Comparison of ENCODE assay signal across 8 cellular contexts in the genomic region with DNA sequence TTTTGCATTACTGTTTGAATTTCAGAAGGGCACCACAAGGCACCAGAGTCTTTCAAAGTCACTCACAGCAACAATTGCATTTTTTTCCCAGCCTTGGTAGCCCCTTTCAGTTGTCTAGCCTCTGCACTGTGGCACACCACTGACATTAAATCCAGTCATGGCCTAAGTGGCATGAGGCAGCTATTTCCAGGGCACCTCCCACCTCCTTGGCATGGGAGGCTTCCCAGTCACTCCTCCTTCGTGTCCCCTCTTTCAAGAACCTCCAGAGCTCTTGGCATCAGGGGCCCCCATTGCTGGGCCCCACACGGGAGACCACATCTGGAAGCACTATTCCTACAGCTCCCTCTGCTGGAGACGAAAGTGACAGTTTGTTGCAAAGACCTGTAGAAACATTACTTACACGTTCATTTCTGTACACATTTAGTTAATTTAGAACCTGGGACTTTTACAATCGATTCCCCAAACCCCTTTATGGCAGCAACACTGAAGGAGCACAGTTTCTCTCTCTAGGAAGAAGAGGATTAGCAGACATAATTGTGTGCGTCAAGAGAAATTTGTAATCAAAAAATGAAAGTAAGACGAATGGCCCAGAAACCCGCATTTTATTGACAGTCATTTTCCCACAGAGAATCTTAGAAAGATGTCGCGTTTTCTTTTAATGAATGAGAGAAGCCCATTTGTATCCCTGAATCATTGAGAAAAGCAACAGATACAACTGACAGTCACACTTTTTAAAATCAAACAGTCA. TPM values are rescaled to one million over a fixed set of nuclear protein-coding genes. Genes with fewer than 3 reads are reported as not detected.
DNase-seq lines count a peak whose midpoint lies in the region; ATAC-seq and TF ChIP-seq lines count a peak whose summit lies in the region.

No MANE protein-coding gene starts in this region.

- no peaks in the 10 kb centered on the region for H3K9me3 Mint-ChIP-seq in activated CD4-positive, alpha-beta T cell treated with anti-CD3 and anti-CD28 coated beads, Interleukin-2, amount 10 ng/mL, durations not matched to agents 24 days and 14 days
- H3K9me3 Mint-ChIP-seq in chondrocyte (ENCODE audit: low read depth) (no peaks in the 10 kb centered on the region), progenitor cell of endocrine pancreas (ENCODE audit: low read depth) (no peaks in the 10 kb centered on the region)

- TF ChIP-seq CTCF in NB4 (IDR thresholded peaks at IDR 0.05; ENCODE audit: low read depth, low read length), result peak; percentile 54
- TF ChIP-seq CTCF in chondrocyte (IDR thresholded peaks at IDR 0.05), result peak; percentile 80
- peak; percentile 60 for TF ChIP-seq CTCF in progenitor cell of endocrine pancreas (IDR thresholded peaks at IDR 0.05; ENCODE audit: unreplicated experiment)

- peaks cover 16% of the 10 kb centered on the region for H3K27me3 Mint-ChIP-seq in activated CD4-positive, alpha-beta T cell treated with anti-CD3 and anti-CD28 coated beads, Interleukin-2, amount 10 ng/mL, durations not matched to agents 24 days and 14 days
- H3K27me3 Mint-ChIP-seq in chondrocyte (ENCODE audit: low read depth), result peaks cover 2% of the 10 kb centered on the region
- peaks cover 27% of the 10 kb centered on the region for H3K27me3 Mint-ChIP-seq in progenitor cell of endocrine pancreas

- intact Hi-C loops in activated CD4-positive, alpha-beta T cell treated with anti-CD3 and anti-CD28 coated beads, Interleukin-2, amount 10 ng/mL, durations not matched to agents 24 days and 14 days (cut with micrococcal nuclease), result loop anchor here (10.0 kb wide), 1 partner anchor 81 kb away; no protein-coding TSS in a partner anchor
- intact Hi-C loops in sciatic nerve (cut with DNase I), result no loop called here

- no peak overlapping the region for H3K27ac Mint-ChIP-seq in activated CD4-positive, alpha-beta T cell treated with anti-CD3 and anti-CD28 coated beads, Interleukin-2, amount 10 ng/mL, durations not matched to agents 24 days and 14 days
- H3K27ac Mint-ChIP-seq in chondrocyte (ENCODE audit: unreplicated experiment), result peak overlapping the region; percentile 76
- no peak overlapping the region for H3K27ac Mint-ChIP-seq in progenitor cell of endocrine pancreas

- no peak overlapping the region for H3K4me3 ChIP-seq in NB4 (ENCODE audit: low read depth, low read length)

- ATAC-seq in sciatic nerve, result no peak
- no peak for ATAC-seq in HG03095 (IDR thresholded peaks at IDR 0.05; ENCODE audit: unreplicated experiment)
- ATAC-seq in HG03460 (IDR thresholded peaks at IDR 0.05; ENCODE audit: unreplicated experiment), result no peak

- peaks cover 23% of the 10 kb centered on the region for H3K4me1 Mint-ChIP-seq in activated CD4-positive, alpha-beta T cell treated with anti-CD3 and anti-CD28 coated beads, Interleukin-2, amount 10 ng/mL, durations not matched to agents 24 days and 14 days
- peaks cover 31% of the 10 kb centered on the region for H3K4me1 Mint-ChIP-seq in chondrocyte (ENCODE audit: low read depth)
- no peaks in the 10 kb centered on the region for H3K4me1 Mint-ChIP-seq in progenitor cell of endocrine pancreas (ENCODE audit: low read depth)

- no peak for TF ChIP-seq POLR2A in NB4 (IDR thresholded peaks at IDR 0.05; ENCODE audit: extremely low read depth, insufficient read length)

- H3K4me3 Mint-ChIP-seq in activated CD4-positive, alpha-beta T cell treated with anti-CD3 and anti-CD28 coated beads, Interleukin-2, amount 10 ng/mL, durations not matched to agents 24 days and 14 days, result no peak overlapping the region
- H3K4me3 Mint-ChIP-seq in chondrocyte (ENCODE audit: unreplicated experiment) (no peak overlapping the region), progenitor cell of endocrine pancreas (ENCODE audit: low read depth) (no peak overlapping the region)

- H3K36me3 Mint-ChIP-seq in activated CD4-positive, alpha-beta T cell treated with anti-CD3 and anti-CD28 coated beads, Interleukin-2, amount 10 ng/mL, durations not matched to agents 24 days and 14 days (ENCODE audit: low read depth), result peaks cover 49% of the 10 kb centered on the region
- H3K36me3 Mint-ChIP-seq in chondrocyte (ENCODE audit: low read depth), result peaks cover 20% of the 10 kb centered on the region
- H3K36me3 Mint-ChIP-seq in progenitor cell of endocrine pancreas (ENCODE audit: insufficient read depth), result peaks cover 23% of the 10 kb centered on the region

- DNase-seq in activated CD4-positive, alpha-beta T cell treated with anti-CD3 and anti-CD28 coated beads, Interleukin-2, amount 10 ng/mL, durations not matched to agents 24 days and 14 days, result peak; percentile 77
- no peak for DNase-seq in activated CD4-positive, alpha-beta T cell treated with anti-CD3 and anti-CD28 coated beads, Interleukin-2, amount 50 U/mL, for 4 hours
- DNase-seq in NB4 (ENCODE audit: low read depth), result peak; percentile 64
- DNase-seq in chondrocyte (ENCODE audit: low spot score), result no peak
- DNase-seq in progenitor cell of endocrine pancreas (ENCODE audit: low spot score, unreplicated experiment), result no peak
- no peak for DNase-seq in sciatic nerve (ENCODE audit: low spot score)

RNA-seq across cellular contexts. Expression of gene CHD5, which starts 5.7 kb away (rescaled TPM):
- total RNA-seq in activated CD4-positive, alpha-beta T cell treated with anti-CD3 and anti-CD28 coated beads, Interleukin-2, amount 10 ng/mL, durations not matched to agents 24 days and 14 days, result 0.59 and 0.63 TPM in 2 replicates
- 0.23 to 1.0 TPM (median 0.42 TPM) in 3 replicates for total RNA-seq in chondrocyte
- 0.58 and 0.77 TPM in 2 replicates for total RNA-seq in progenitor cell of endocrine pancreas
- 0.09 TPM for total RNA-seq in sciatic nerve

RNA-seq across cellular contexts. Expression of gene RPL22, which starts 13.6 kb away (rescaled TPM):
- total RNA-seq in activated CD4-positive, alpha-beta T cell treated with anti-CD3 and anti-CD28 coated beads, Interleukin-2, amount 10 ng/mL, durations not matched to agents 24 days and 14 days, result 437 and 463 TPM in 2 replicates
- total RNA-seq in chondrocyte, result 208 to 243 TPM (median 220 TPM) in 3 replicates
- 414 and 432 TPM in 2 replicates for total RNA-seq in progenitor cell of endocrine pancreas
- 354 TPM for total RNA-seq in sciatic nerve

RNA-seq across cellular contexts. Expression of gene RNF207, which starts 20.1 kb away (rescaled TPM):
- total RNA-seq in activated CD4-positive, alpha-beta T cell treated with anti-CD3 and anti-CD28 coated beads, Interleukin-2, amount 10 ng/mL, durations not matched to agents 24 days and 14 days, result 53.2 and 54.7 TPM in 2 replicates
- total RNA-seq in chondrocyte (15.6 to 19.9 TPM (median 17.9 TPM) in 3 replicates), progenitor cell of endocrine pancreas (50.5 and 55.4 TPM in 2 replicates), sciatic nerve (26.9 TPM)

RNA-seq across cellular contexts. Expression of gene ICMT, which starts 50.0 kb away (rescaled TPM):
- total RNA-seq in activated CD4-positive, alpha-beta T cell treated with anti-CD3 and anti-CD28 coated beads, Interleukin-2, amount 10 ng/mL, durations not matched to agents 24 days and 14 days, result 67.6 and 69.4 TPM in 2 replicates
- total RNA-seq in chondrocyte (72.7 to 94.2 TPM (median 73.1 TPM) in 3 replicates), progenitor cell of endocrine pancreas (56.6 and 59.4 TPM in 2 replicates), sciatic nerve (41.9 TPM)

RNA-seq across cellular contexts. Expression of gene HES3, which starts 58.2 kb away (rescaled TPM):
- not detected in 2 replicates for total RNA-seq in activated CD4-positive, alpha-beta T cell treated with anti-CD3 and anti-CD28 coated beads, Interleukin-2, amount 10 ng/mL, durations not matched to agents 24 days and 14 days
- total RNA-seq in chondrocyte (not detected in 3 replicates), progenitor cell of endocrine pancreas (not detected in 2 replicates), sciatic nerve (not detected)

Comparison
In these comparisons a context has a peak if more than half of its experiments do, and no peak if none do; other contexts are left out.
1. DNase-seq: peak in activated CD4-positive, alpha-beta T cell treated with anti-CD3 and anti-CD28 coated beads, Interleukin-2, amount 10 ng/mL, durations not matched to agents 24 days and 14 days (single experiment) and NB4 (single experiment); none in activated CD4-positive, alpha-beta T cell treated with anti-CD3 and anti-CD28 coated beads, Interleukin-2, amount 50 U/mL, for 4 hours (0 of 2), chondrocyte (single experiment), progenitor cell of endocrine pancreas (single experiment) and sciatic nerve (single experiment).
2. Peak in every context shown above with its lines, with median percentiles within 50 percentile points of each other: CTCF ChIP-seq.